29 cellular contexts compared by ENCODE assay signal in the genomic region with DNA sequence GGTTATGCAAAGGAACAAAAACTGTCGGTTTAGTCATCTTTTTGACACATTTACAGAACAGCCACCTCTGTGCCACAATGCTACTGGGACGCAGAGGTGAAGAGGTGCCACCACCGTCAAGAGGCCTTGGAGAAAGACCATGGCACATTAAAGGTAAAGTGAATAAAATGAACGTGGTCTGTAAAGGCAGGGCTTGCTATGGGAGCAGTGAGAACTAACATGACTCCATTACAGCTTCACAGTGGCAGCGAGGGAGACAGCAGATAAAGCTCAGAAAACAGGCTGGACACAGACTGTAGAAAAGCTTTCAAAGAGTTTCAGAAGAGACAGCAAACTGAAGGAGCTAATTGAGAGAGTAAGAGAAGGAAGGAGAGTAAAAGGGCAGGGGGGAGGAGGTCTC.
DNase-seq lines count a peak whose midpoint lies in the region; ATAC-seq and TF ChIP-seq lines count a peak whose summit lies in the region.
"Had no signal": no experiment of that assay in that cellular context is flagged by ENCODE, and none has a peak within 500 bp of the region (broad histone marks: within the 10 kb centered on the region; RNA-seq: fewer than 3 reads in every experiment).

No MANE protein-coding gene starts in this region.

- H3K36me3 Mint-ChIP-seq in type B pancreatic cell: no peaks in the 10 kb centered on the region

- H3K4me1 ChIP-seq in mesenchymal stem cell (ENCODE audit: control insufficient read depth, insufficient read depth, low read depth, low read length): no peaks in the 10 kb centered on the region

- no peak overlapping the region for H3K4ac ChIP-seq in mesenchymal stem cell (ENCODE audit: low read depth in 1 of 2, low read length in 2 of 2)

- H3K9ac ChIP-seq in mesenchymal stem cell (ENCODE audit: low read length): peak overlapping the region; percentile 11
- H3K9ac ChIP-seq: BLaER1 had no signal

- H3K79me1 ChIP-seq in mesenchymal stem cell (replicated peaks; ENCODE audit: low read length, poor library complexity, severe bottlenecking): peaks cover 31% of the 10 kb centered on the region

- no peak overlapping the region for H2AK5ac ChIP-seq in mesenchymal stem cell (ENCODE audit: low read length, severe bottlenecking)

- no peak overlapping the region for H3K4me2 ChIP-seq in mesenchymal stem cell (ENCODE audit: low read length, poor library complexity, severe bottlenecking)

- no peak overlapping the region for H4K8ac ChIP-seq in mesenchymal stem cell (ENCODE audit: low read length)

- H3K18ac ChIP-seq in mesenchymal stem cell (ENCODE audit: low read depth in 1 of 2, low read length in 2 of 2): peak overlapping the region in 1 of 2 experiments; percentile 46

- no peak overlapping the region for H3K23ac ChIP-seq in mesenchymal stem cell (ENCODE audit: low read length in 2 of 2)

- DNase-seq in NCI-H526 treated with DMSO at 0.1 percent for 48 hours (lab: John Stamatoyannopoulos, UW) (peak; percentile 76), caudate nucleus (lab: John Stamatoyannopoulos, UW) (no peak), mesenchymal stem cell (no peak), type B pancreatic cell (ENCODE audit: extremely low spot score, unreplicated experiment) (no peak), GOT3 (lab: John Stamatoyannopoulos, UW) (no peak)
- DNase-seq: activated B cell treated with CpG ODN at 0.5 μM for 24 hours; activated CD4-positive, alpha-beta T cell treated with anti-CD3 and anti-CD28 coated beads, Interleukin-2, amount 10 ng/mL, durations not matched to agents 7 days and 5 days; activated effector memory CD4-positive, alpha-beta T cell treated with anti-CD3 and anti-CD28 coated beads, Interleukin-2, amount 50 U/mL, for 16 hours; activated naive CD8-positive, alpha-beta T cell treated with anti-CD3 and anti-CD28 coated beads, Interleukin-2, amount 10 ng/mL, durations not matched to agents 7 days and 5 days; central memory CD4-positive, alpha-beta T cell; dermis blood vessel endothelial cell; DMS53; heart right ventricle; mammary epithelial cell; NCI-H1436 treated with DMSO at 0.1 percent for 48 hours; NCI-H2081 treated with DMSO at 0.1 percent for 48 hours; NCI-H226; Peyer's patch; posterior cingulate gyrus; right cardiac atrium; SIG-M5; stimulated activated CD8-positive, alpha-beta memory T cell treated with anti-CD3 and anti-CD28 coated beads, Interleukin-4, amount 100 ng/mL, for 48 hours; stimulated activated naive CD8-positive, alpha-beta T cell treated with anti-CD3 and anti-CD28 coated beads, Interleukin-15, amount 100 ng/mL, for 72 hours; tibial artery had no signal

- no peak overlapping the region for H3K14ac ChIP-seq in mesenchymal stem cell (ENCODE audit: low read length in 2 of 2)

- H2BK12ac ChIP-seq in mesenchymal stem cell (ENCODE audit: low read length in 2 of 2): no peak overlapping the region

- H3K27me3 ChIP-seq in mesenchymal stem cell (ENCODE audit: control insufficient read depth in 1 of 2, insufficient read depth in 1 of 2, low read length in 2 of 2): no peaks in the 10 kb centered on the region
- H3K27me3 ChIP-seq: BLaER1, heart right ventricle, Peyer's patch, tibial artery had no signal

- H3K27ac Mint-ChIP-seq in type B pancreatic cell: peak overlapping the region; percentile 63
- H3K27ac Mint-ChIP-seq: activated B cell treated with CpG ODN at 0.5 μM for 24 hours; activated CD4-positive, alpha-beta T cell treated with anti-CD3 and anti-CD28 coated beads, Interleukin-2, amount 10 ng/mL, durations not matched to agents 7 days and 5 days; activated naive CD8-positive, alpha-beta T cell treated with anti-CD3 and anti-CD28 coated beads, Interleukin-2, amount 10 ng/mL, durations not matched to agents 7 days and 5 days had no signal

- H3K36me3 ChIP-seq in mesenchymal stem cell (ENCODE audit: control insufficient read depth in 1 of 2, insufficient read depth in 2 of 2, low read depth in 1 of 2, low read length in 2 of 2): no peaks in the 10 kb centered on the region
- H3K36me3 ChIP-seq: heart right ventricle, Peyer's patch, tibial artery had no signal

- H3K4me3 ChIP-seq in mesenchymal stem cell (ENCODE audit: insufficient read depth in 1 of 2, low read depth in 1 of 2, low read length in 2 of 2): no peak overlapping the region
- H3K4me3 ChIP-seq: BLaER1, HAP-1, heart right ventricle, Peyer's patch, tibial artery had no signal

- no peak overlapping the region for H4K91ac ChIP-seq in mesenchymal stem cell (ENCODE audit: low read length)

- no peak overlapping the region for H2AFZ ChIP-seq in mesenchymal stem cell (ENCODE audit: low read depth, low read length)

- H3K27ac ChIP-seq in caudate nucleus (ENCODE audit: low read depth, low read length): peak overlapping the region; percentile 42
- no peak overlapping the region for H3K27ac ChIP-seq in mesenchymal stem cell (ENCODE audit: low read length, poor library complexity, severe bottlenecking)
- H3K27ac ChIP-seq: BLaER1, tibial artery had no signal

- H3K4me1 Mint-ChIP-seq in type B pancreatic cell (ENCODE audit: unreplicated experiment): peaks cover 49% of the 10 kb centered on the region

- H2BK5ac ChIP-seq in mesenchymal stem cell (ENCODE audit: low read depth, low read length, poor library complexity, severe bottlenecking): no peak overlapping the region

- no peak overlapping the region for H2BK15ac ChIP-seq in mesenchymal stem cell (ENCODE audit: low read depth, poor library complexity, severe bottlenecking)

- ATAC-seq in HG02885 (IDR thresholded peaks at IDR 0.05; ENCODE audit: poor library complexity, unreplicated experiment) (no peak), GM19467 (IDR thresholded peaks at IDR 0.05; ENCODE audit: unreplicated experiment) (no peak)
- ATAC-seq: heart right ventricle; right cardiac atrium; stimulated activated naive CD8-positive, alpha-beta T cell treated with anti-CD3 and anti-CD28 coated beads, Interleukin-15, amount 100 ng/mL, for 72 hours had no signal

- H2BK120ac ChIP-seq in mesenchymal stem cell (ENCODE audit: low read depth, low read length): no peak overlapping the region

- no peak for TF ChIP-seq CTCF in type B pancreatic cell (conservative IDR thresholded peaks at IDR 0.05)

- no peak overlapping the region for H3K4me3 Mint-ChIP-seq in type B pancreatic cell
- H3K4me3 Mint-ChIP-seq: activated B cell treated with CpG ODN at 0.5 μM for 24 hours; activated CD4-positive, alpha-beta T cell treated with anti-CD3 and anti-CD28 coated beads, Interleukin-2, amount 10 ng/mL, durations not matched to agents 7 days and 5 days; activated naive CD8-positive, alpha-beta T cell treated with anti-CD3 and anti-CD28 coated beads, Interleukin-2, amount 10 ng/mL, durations not matched to agents 7 days and 5 days; neural crest cell; stimulated activated naive CD8-positive, alpha-beta T cell treated with anti-CD3 and anti-CD28 coated beads, Interleukin-15, amount 100 ng/mL, for 72 hours had no signal

- no peaks in the 10 kb centered on the region for H3K9me3 ChIP-seq in mesenchymal stem cell (ENCODE audit: control insufficient read depth, low read length)
- H3K9me3 ChIP-seq: HAP-1, heart right ventricle, Peyer's patch, tibial artery had no signal

- 64% methylated on average over 5 of the region's 5 CpGs for WGBS in mesenchymal stem cell

- no peaks in the 10 kb centered on the region for H3K9me3 Mint-ChIP-seq in type B pancreatic cell
- H3K9me3 Mint-ChIP-seq: activated B cell treated with CpG ODN at 0.5 μM for 24 hours; activated CD4-positive, alpha-beta T cell treated with anti-CD3 and anti-CD28 coated beads, Interleukin-2, amount 10 ng/mL, durations not matched to agents 7 days and 5 days; activated naive CD8-positive, alpha-beta T cell treated with anti-CD3 and anti-CD28 coated beads, Interleukin-2, amount 10 ng/mL, durations not matched to agents 7 days and 5 days; neural crest cell; stimulated activated naive CD8-positive, alpha-beta T cell treated with anti-CD3 and anti-CD28 coated beads, Interleukin-15, amount 100 ng/mL, for 72 hours had no signal

- no peaks in the 10 kb centered on the region for H3K27me3 Mint-ChIP-seq in type B pancreatic cell
- H3K27me3 Mint-ChIP-seq: activated B cell treated with CpG ODN at 0.5 μM for 24 hours; activated CD4-positive, alpha-beta T cell treated with anti-CD3 and anti-CD28 coated beads, Interleukin-2, amount 10 ng/mL, durations not matched to agents 7 days and 5 days had no signal
